Comparison of ENCODE assay signal across 9 cellular contexts in the genomic region with DNA sequence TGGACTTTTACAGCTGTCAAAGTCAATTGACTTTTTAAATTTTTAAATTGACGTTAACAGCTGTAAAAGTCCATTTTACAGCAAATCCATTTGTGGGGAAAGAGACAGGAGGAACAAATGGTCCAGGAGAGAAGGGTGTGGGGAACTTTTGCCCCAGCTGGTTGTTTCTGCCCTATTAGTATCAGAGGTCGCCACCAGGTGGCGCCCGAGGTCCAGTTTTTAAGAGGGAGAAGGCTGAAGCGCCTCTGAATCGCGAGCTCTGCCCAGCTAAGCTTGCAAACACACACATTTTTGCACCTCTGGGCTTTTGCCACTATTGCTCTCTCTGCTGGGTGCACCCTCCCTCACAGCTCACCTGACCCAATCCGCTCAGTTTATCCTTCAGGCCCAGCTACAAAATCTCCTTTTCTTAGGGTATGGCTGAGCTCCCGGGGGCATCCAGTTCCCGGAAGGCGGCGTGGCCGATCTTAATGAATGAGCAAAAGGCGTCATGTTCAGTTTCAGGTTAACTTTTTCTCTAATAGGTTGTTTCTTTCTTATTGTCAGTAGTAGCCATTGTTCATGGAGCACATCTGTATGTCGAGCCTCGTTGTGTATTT. TPM values are rescaled to one million over a fixed set of nuclear protein-coding genes. Genes with fewer than 3 reads are reported as not detected.
DNase-seq lines count a peak whose midpoint lies in the region; ATAC-seq, FAIRE-seq and TF ChIP-seq lines count a peak whose summit lies in the region.
"Had no signal": no experiment of that assay in that cellular context is flagged by ENCODE, and none has a peak within 500 bp of the region (broad histone marks: within the 10 kb centered on the region; RNA-seq: fewer than 3 reads in every experiment).

No MANE protein-coding gene starts in this region.

- H3K27ac ChIP-seq in right cardiac atrium (ENCODE audit: low read length) (no peak overlapping the region), gastrocnemius medialis (no peak overlapping the region)

- intact Hi-C loops in Caco-2 (cut with micrococcal nuclease; ENCODE audit: unreplicated experiment) (loop anchor here (1.0 to 10.0 kb wide), 4 partner anchors 24 to 715 kb away; no protein-coding TSS in a partner anchor), right cardiac atrium (cut with DNase I) (loop anchor here (2.0 to 10.0 kb wide), 6 partner anchors 23 to 725 kb away; a partner anchor contains a TSS), gastrocnemius medialis (cut with DNase I; ENCODE audit: low total_unique reads) (loop anchor here (1.0 to 10.0 kb wide), 5 partner anchors 24 to 805 kb away; a partner anchor contains a TSS)

- ATAC-seq in right cardiac atrium (peak; percentile 66 to 76), gastrocnemius medialis (peak; percentile 72 to 85), GM21528 (IDR thresholded peaks at IDR 0.05; ENCODE audit: low FRiP score, unreplicated experiment) (no peak)

- no peaks in the 10 kb centered on the region for H3K36me3 Mint-ChIP-seq in Caco-2 (ENCODE audit: insufficient read depth, unreplicated experiment)

- no peak overlapping the region for H3K4me3 Mint-ChIP-seq in Caco-2 (ENCODE audit: unreplicated experiment)

- POLR2A ChIA-PET in Caco-2 (lab: Charles Lee): no interaction called here

- WGBS in right cardiac atrium: 44% methylated on average over 16 of the region's 16 CpGs

- TF ChIP-seq POLR2A in H54 (IDR thresholded peaks at IDR 0.05; ENCODE audit: low read depth, low read length) (no peak), gastrocnemius medialis (IDR thresholded peaks at IDR 0.05) (no peak)

- H3K4me3 ChIP-seq in Caco-2 (ENCODE audit: low read depth, low read length) (no peak overlapping the region), right cardiac atrium (ENCODE audit: low read length) (no peak overlapping the region), gastrocnemius medialis (peak overlapping the region in 3 of 4 donors; percentile 8 to 61 (median 45))

- H3K36me3 ChIP-seq in Caco-2 (ENCODE audit: control insufficient read depth, insufficient read depth, low read length) (no peaks in the 10 kb centered on the region), gastrocnemius medialis (no peaks in the 10 kb centered on the region)

- H3K4me1 ChIP-seq in Caco-2: no peaks in the 10 kb centered on the region
- no peaks in the 10 kb centered on the region for H3K4me1 ChIP-seq in right cardiac atrium (ENCODE audit: control insufficient read depth, insufficient read depth, low read length)
- H3K4me1 ChIP-seq in gastrocnemius medialis: peaks cover 4 to 18% of the 10 kb centered on the region in 2 donors

- DNase-seq in Caco-2 (peak; percentile 76 to 82), H54 (ENCODE audit: insufficient read length, low spot score) (peak; percentile 92), NCI-H1417 treated with DMSO at 0.1 percent for 48 hours (lab: John Stamatoyannopoulos, UW) (peak; percentile 26), T-helper 9 cell (peak; percentile 84), amygdala (lab: John Stamatoyannopoulos, UW) (peak in 53 of 56 donors; percentile 20 to 89 (median 62)), right cardiac atrium (peak; percentile 83 to 96 (median 91)), gastrocnemius medialis (peak; percentile 47 to 74)

- peak; percentile 78 to 81 for TF ChIP-seq CTCF in Caco-2 (IDR thresholded peaks at IDR 0.05; ENCODE audit: insufficient read depth in 1 of 2, low read depth in 1 of 2, low read length in 1 of 2, severe bottlenecking in 1 of 2, unreplicated experiment in 1 of 2)
- peak; percentile 74 to 91 (median 87) for TF ChIP-seq CTCF in gastrocnemius medialis (IDR thresholded peaks at IDR 0.05 in 4 of 5, conservative IDR thresholded peaks at IDR 0.05 in 1 of 5)

- H3K27me3 ChIP-seq in Caco-2 (replicated peaks; ENCODE audit: control insufficient read depth, insufficient read depth, low read length) (no peaks in the 10 kb centered on the region), right cardiac atrium (ENCODE audit: control insufficient read depth, insufficient read depth) (no peaks in the 10 kb centered on the region), gastrocnemius medialis (no peaks in the 10 kb centered on the region)

- CTCF ChIA-PET in Caco-2 (lab: Charles Lee): interaction anchor here (0.6 to 5.3 kb wide), 26 partner anchors 9 to 553 kb away, joined by 3 to 175 read pairs (median 4); a partner anchor contains a TSS

- BruUV-seq in Caco-2 (replicated peaks; lab: Mats Ljungman, UMichigan): no TSS peak

- H3K9me3 ChIP-seq in Caco-2 (peaks cover 7% of the 10 kb centered on the region), right cardiac atrium (ENCODE audit: control insufficient read depth, low read length) (no peaks in the 10 kb centered on the region), gastrocnemius medialis (no peaks in the 10 kb centered on the region)

- in situ Hi-C loops in gastrocnemius medialis (cut with MboI; ENCODE audit: low sequenced_read_pairs in 4 of 4): no loop called here

- H3K4me1 Mint-ChIP-seq in Caco-2 (ENCODE audit: low read depth, unreplicated experiment): no peaks in the 10 kb centered on the region

- peaks cover 10% of the 10 kb centered on the region for H3K9me3 Mint-ChIP-seq in Caco-2 (ENCODE audit: unreplicated experiment)

- no peak overlapping the region for H3K27ac Mint-ChIP-seq in Caco-2 (ENCODE audit: unreplicated experiment)

- peaks cover 9% of the 10 kb centered on the region for H3K27me3 Mint-ChIP-seq in Caco-2 (ENCODE audit: insufficient read depth, unreplicated experiment)

- FAIRE-seq in H54 (lab: Jason Lieb, UNC): peak; percentile 85
- FAIRE-seq: TTC549 had no signal

RNA-seq across cellular contexts. Expression of a gene that starts 6.3 kb away (rescaled TPM):
- total RNA-seq in Caco-2 (2022): 4.4 and 4.7 TPM in 2 replicates
- 1 to 10 TPM; 3.5 to 8.6 (median 5.8) TPM for total RNA-seq in right cardiac atrium
- 3.4 TPM for polyA plus RNA-seq in right cardiac atrium
- 10 to 100 TPM; 12.3 to 20.5 (median 15.3) TPM for total RNA-seq in gastrocnemius medialis

Comparison
In these comparisons a context has a peak if more than half of its experiments do, and no peak if none do; other contexts are left out.
1. DNase-seq: peak in every context shown above with its lines; median percentile 92 in H54; 91 in right cardiac atrium; 84 in T-helper 9 cell; 79 in Caco-2; 62 in amygdala; 60 in gastrocnemius medialis; 26 in NCI-H1417 treated with DMSO at 0.1 percent for 48 hours.
2. H3K4me3 ChIP-seq: peak in gastrocnemius medialis (3 of 4); none in Caco-2 (single experiment) and right cardiac atrium (single experiment).